ENCODE assay signal across 34 cellular contexts in genomic region chr6:84929212-84929611, GRCh38.
DNase-seq lines count a peak whose midpoint lies in the region; ATAC-seq, FAIRE-seq and TF ChIP-seq lines count a peak whose summit lies in the region.
"Had no signal": no experiment of that assay in that cellular context is flagged by ENCODE, and none has a peak within 500 bp of the region (broad histone marks: within the 10 kb centered on the region; RNA-seq: fewer than 3 reads in every experiment).

No MANE protein-coding gene starts in this region.

- no peaks in the 10 kb centered on the region for H3K9me1 ChIP-seq in K562 (ENCODE audit: control insufficient read depth, insufficient read depth, low read length)

- H3K9me2 ChIP-seq in PC-3 (replicated peaks; ENCODE audit: low read length): no peaks in the 10 kb centered on the region

- no peaks in the 10 kb centered on the region for H3K4me1 ChIP-seq in HepG2 (ENCODE audit: insufficient read depth, low read length)
- no peaks in the 10 kb centered on the region for H3K4me1 ChIP-seq in right lobe of liver
- H3K4me1 ChIP-seq in HEK293 (ENCODE audit: control insufficient read depth, insufficient read depth, low read length): no peaks in the 10 kb centered on the region
- H3K4me1 ChIP-seq in K562 (replicated peaks in 1 of 2; ENCODE audit: control insufficient read depth in 2 of 2, insufficient read depth in 2 of 2, low read length in 2 of 2): no peaks in the 10 kb centered on the region
- H3K4me1 ChIP-seq in H1 (replicated peaks in 1 of 4; ENCODE audit: control insufficient read depth in 3 of 4, insufficient read depth in 4 of 4, low read length in 3 of 4): no peaks in the 10 kb centered on the region
- no peaks in the 10 kb centered on the region for H3K4me1 ChIP-seq in PC-3 (ENCODE audit: insufficient read depth, low read length)
- H3K4me1 ChIP-seq: BE2C, BLaER1, Caco-2 had no signal

- H2AK5ac ChIP-seq in H1 (ENCODE audit: low read depth, low read length): no peak overlapping the region

- no peak overlapping the region for H3K4ac ChIP-seq in H1 (replicated peaks; ENCODE audit: insufficient read length, low read depth, low read length)

- no peak overlapping the region for H3K23ac ChIP-seq in H1 (ENCODE audit: insufficient read length)

- TF ChIP-seq POLR2A in HepG2 (IDR thresholded peaks at IDR 0.05; ENCODE audit: insufficient read depth in 1 of 2, low read depth in 2 of 2, low read length in 2 of 2) (no peak), right lobe of liver (IDR thresholded peaks at IDR 0.05) (no peak), K562 (conservative IDR thresholded peaks at IDR 0.05) (no peak), H1 (IDR thresholded peaks at IDR 0.05; ENCODE audit: control extremely low read depth in 1 of 2, low read depth in 2 of 2, low read length in 2 of 2) (no peak)

- no peak overlapping the region for H2AFZ ChIP-seq in HepG2 (ENCODE audit: low read length)
- no peak overlapping the region for H2AFZ ChIP-seq in K562 (ENCODE audit: low read depth, low read length)
- H2AFZ ChIP-seq in H1 (ENCODE audit: low read length): no peak overlapping the region
- H2AFZ ChIP-seq in PC-3 (ENCODE audit: low read length): no peak overlapping the region

- no peak overlapping the region for H2BK15ac ChIP-seq in H1 (ENCODE audit: low read length)

- no peak overlapping the region for H4K8ac ChIP-seq in H1 (ENCODE audit: extremely low read depth, insufficient read depth, low read length)

- H4K5ac ChIP-seq in H1 (ENCODE audit: insufficient read length, low read depth, low read length): no peak overlapping the region

- whole genome bisulfite sequencing in HepG2 (ENCODE audit: low lambda C conversion rate): 0% methylated on average over 1 of the region's 1 CpG
- WGBS in right lobe of liver (ENCODE audit: insufficient coverage, low coverage, low lambda C conversion rate, missing lambda C conversion rate): 36% methylated on average over 1 of the region's 1 CpG
- 0% methylated on average over 1 of the region's 1 CpG for WGBS in K562 (ENCODE audit: insufficient coverage, low coverage, missing lambda C conversion rate)
- 75% methylated on average over 1 of the region's 1 CpG; no CpG with 5 or more reads in 1 of the 2 experiments for WGBS in H1 (ENCODE audit: extremely low coverage in 1 of 2, insufficient coverage in 1 of 2, insufficient read length in 1 of 2, insufficient replicate concordance in 2 of 2, low coverage in 1 of 2, low lambda C conversion rate in 2 of 2, missing lambda C conversion rate in 1 of 2), 2 experiments

- no peak overlapping the region for H3K56ac ChIP-seq in H1 (replicated peaks; ENCODE audit: insufficient read length, low read depth, low read length)

- POLR2A ChIA-PET in HepG2 (lab: Yijun Ruan, JAX): no interaction called here
- POLR2A ChIA-PET in HEK293 (lab: Yijun Ruan, JAX): no interaction called here
- POLR2A ChIA-PET in K562 (lab: Yijun Ruan, JAX): no interaction called here
- POLR2A ChIA-PET in H1 (lab: Charles Lee; ENCODE audit: partially characterized antibody): no interaction called here
- POLR2A ChIA-PET in PC-3 (lab: Charles Lee; ENCODE audit: unreplicated experiment): no interaction called here

- TF ChIP-seq EP300 in HepG2 (IDR thresholded peaks at IDR 0.05; ENCODE audit: low read depth in 2 of 2, low read length in 2 of 2) (no peak), HepG2 (CRISPR knock-in tag; IDR thresholded peaks at IDR 0.05; ENCODE audit: borderline replicate concordance) (no peak), K562 (IDR thresholded peaks at IDR 0.05; ENCODE audit: low read length) (no peak), H1 (IDR thresholded peaks at IDR 0.05; ENCODE audit: borderline replicate concordance in 1 of 2, low read depth in 2 of 2, low read length in 2 of 2) (no peak)

- no peaks in the 10 kb centered on the region for H3K23me2 ChIP-seq in H1 (ENCODE audit: low read depth, low read length)

- no peak overlapping the region for H2BK5ac ChIP-seq in H1 (ENCODE audit: low read depth, low read length)

- no peak for ATAC-seq in HepG2
- no peak for ATAC-seq in right lobe of liver
- no peak for ATAC-seq in K562
- ATAC-seq in PC-3: no peak
- ATAC-seq in HG02852 (IDR thresholded peaks at IDR 0.05; ENCODE audit: unreplicated experiment): no peak
- ATAC-seq in HG03432 (IDR thresholded peaks at IDR 0.05; ENCODE audit: unreplicated experiment): no peak
- ATAC-seq: A549; CD8-positive, alpha-beta T cell had no signal

- CTCF ChIA-PET in HepG2 (lab: Yijun Ruan, JAX; ENCODE audit: low intra/inter-chr PET ratio, low total read pairs) (no interaction called here), HEK293 (lab: Yijun Ruan, JAX) (no interaction called here), K562 (lab: Yijun Ruan, JAX; ENCODE audit: low intra/inter-chr PET ratio) (no interaction called here), H1 (lab: Charles Lee; ENCODE audit: partially characterized antibody) (no interaction called here), PC-3 (lab: Charles Lee) (no interaction called here)

- no peaks in the 10 kb centered on the region for H4K20me1 ChIP-seq in HepG2 (ENCODE audit: insufficient read depth, low read length)
- no peaks in the 10 kb centered on the region for H4K20me1 ChIP-seq in K562 (replicated peaks; ENCODE audit: control insufficient read depth, insufficient read depth, low read length)
- no peaks in the 10 kb centered on the region for H4K20me1 ChIP-seq in H1 (replicated peaks in 1 of 2; ENCODE audit: control insufficient read depth in 1 of 2, insufficient read depth in 2 of 2, low read length in 2 of 2)
- no peaks in the 10 kb centered on the region for H4K20me1 ChIP-seq in PC-3 (ENCODE audit: low read length)
- H4K20me1 ChIP-seq: BLaER1; BLaER1 treated with 17β-estradiol and CSF1 and Interleukin-3, amounts not matched to agents 10 nM and 100 nM had no signal

- no peaks in the 10 kb centered on the region for H3K27me3 ChIP-seq in HepG2 (ENCODE audit: control insufficient read depth in 1 of 2, insufficient read depth in 2 of 2, low read length in 2 of 2)
- H3K27me3 ChIP-seq in right lobe of liver: no peaks in the 10 kb centered on the region
- H3K27me3 ChIP-seq in K562 (ENCODE audit: control insufficient read depth in 2 of 2, insufficient read depth in 2 of 2, low read length in 2 of 2): no peaks in the 10 kb centered on the region
- no peaks in the 10 kb centered on the region for H3K27me3 ChIP-seq in H1 (replicated peaks in 1 of 4; ENCODE audit: control insufficient read depth in 3 of 4, extremely low read depth in 1 of 4, insufficient read depth in 3 of 4, low read length in 3 of 4)
- peaks cover 8% of the 10 kb centered on the region; the same call in 1 of the 2 replicates for H3K27me3 ChIP-seq in PC-3 (ENCODE audit: low read length)
- H3K27me3 ChIP-seq: BE2C; BLaER1; BLaER1 treated with 17β-estradiol and CSF1 and Interleukin-3, amounts not matched to agents 10 nM and 100 nM had no signal

- H3K27ac ChIP-seq in HepG2 (ENCODE audit: extremely low read length, insufficient read depth, low read length): no peak overlapping the region
- H3K27ac ChIP-seq in right lobe of liver: no peak overlapping the region
- H3K27ac ChIP-seq in HEK293 (ENCODE audit: extremely low read depth, low read depth, low read length): no peak overlapping the region
- H3K27ac ChIP-seq in K562 (ENCODE audit: extremely low read depth, low read depth, low read length): no peak overlapping the region
- no peak overlapping the region for H3K27ac ChIP-seq in H1 (ENCODE audit: low read depth, low read length)
- no peak overlapping the region for H3K27ac ChIP-seq in PC-3 (ENCODE audit: low read length)
- H3K27ac ChIP-seq: 22Rv1; A549; BLaER1; BLaER1 treated with 17β-estradiol and CSF1 and Interleukin-3, amounts not matched to agents 10 nM and 100 nM; C4-2B had no signal

- H2BK120ac ChIP-seq in H1 (replicated peaks; ENCODE audit: low read depth, low read length): no peak overlapping the region

- BruUV-seq in HepG2 (replicated peaks; lab: Mats Ljungman, UMichigan) (no TSS peak), K562 (replicated peaks; lab: Mats Ljungman, UMichigan) (no TSS peak), PC-3 (replicated peaks; lab: Mats Ljungman, UMichigan) (no TSS peak)

- H3K14ac ChIP-seq in H1 (ENCODE audit: insufficient read length): no peak overlapping the region

- DNase-seq in HepG2 (ENCODE audit: low spot score): no peak
- no peak for DNase-seq in right lobe of liver
- no peak for DNase-seq in K562 (ENCODE audit: extremely low read depth in 1 of 4, low spot score in 3 of 4)
- no peak for DNase-seq in H1 (ENCODE audit: low read depth in 1 of 2, low spot score in 2 of 2)
- DNase-seq in PC-3: no peak
- DNase-seq: 8988T; ACHN; AML-193; BE2C; C1 segment of cervical spinal cord; Caco-2; Calu3; CD4-positive, alpha-beta memory T cell; CD4-positive, alpha-beta T cell; CD4-positive, CD25-positive, alpha-beta regulatory T cell; CD8-positive, alpha-beta memory T cell; CD8-positive, alpha-beta T cell; COR-L47; DMS 273 treated with DMSO at 0.1 percent for 48 hours; DMS153; DMS53; DMS79; DMS79 treated with DMSO at 0.1 percent for 48 hours; DND-41; EL had no signal

- FAIRE-seq in HepG2 (lab: Jason Lieb, UNC): no peak
- FAIRE-seq in K562 (lab: Jason Lieb, UNC): no peak
- FAIRE-seq in H1 (lab: Jason Lieb, UNC): no peak
- FAIRE-seq: A549, D721Med had no signal

- no peak overlapping the region for H2BK12ac ChIP-seq in H1 (ENCODE audit: low read depth, low read length)

- H3K9me3 ChIP-seq in HepG2 (ENCODE audit: low read length) (no peaks in the 10 kb centered on the region), right lobe of liver (no peaks in the 10 kb centered on the region), HEK293 (ENCODE audit: control insufficient read depth, insufficient read depth, low read depth, low read length) (no peaks in the 10 kb centered on the region), K562 (replicated peaks; ENCODE audit: control insufficient read depth, insufficient read depth, low read depth, low read length) (no peaks in the 10 kb centered on the region), H1 (ENCODE audit: insufficient read depth in 2 of 2, low read depth in 1 of 2, low read length in 1 of 2) (no peaks in the 10 kb centered on the region), PC-3 (ENCODE audit: low read length) (no peaks in the 10 kb centered on the region)
- H3K9me3 ChIP-seq: A549; BE2C; BLaER1; BLaER1 treated with 17β-estradiol and CSF1 and Interleukin-3, amounts not matched to agents 10 nM and 100 nM; Caco-2 had no signal

- H2BK20ac ChIP-seq in H1 (ENCODE audit: low read length): no peak overlapping the region

- H3K18ac ChIP-seq in H1 (ENCODE audit: extremely low read depth, low read length): no peak overlapping the region

- no peaks in the 10 kb centered on the region for H3F3A ChIP-seq in PC-3 (ENCODE audit: low read length, unreplicated experiment)

- H3K79me2 ChIP-seq in HepG2 (ENCODE audit: insufficient read depth, low read length) (no peaks in the 10 kb centered on the region), K562 (ENCODE audit: control insufficient read depth, insufficient read depth, low read length) (no peaks in the 10 kb centered on the region), H1 (ENCODE audit: control insufficient read depth in 1 of 2, insufficient read depth in 2 of 2, low read length in 2 of 2) (no peaks in the 10 kb centered on the region), PC-3 (ENCODE audit: low read length) (no peaks in the 10 kb centered on the region)

- H4K91ac ChIP-seq in H1 (replicated peaks; ENCODE audit: insufficient read length, low read length): no peak overlapping the region

- TF ChIP-seq CTCF in HepG2 (CRISPR knock-in tag; IDR thresholded peaks at IDR 0.05) (no peak), right lobe of liver (IDR thresholded peaks at IDR 0.05) (no peak), HEK293 (tag by site-specific recombination; IDR thresholded peaks at IDR 0.05) (no peak), K562 (IDR thresholded peaks at IDR 0.05 in 2 of 3, conservative IDR thresholded peaks at IDR 0.05 in 1 of 3; ENCODE audit: insufficient read depth in 2 of 3, low read depth in 1 of 3, low read length in 3 of 3) (no peak), H1 (IDR thresholded peaks at IDR 0.05; ENCODE audit: control extremely low read depth in 1 of 3, insufficient read depth in 1 of 3, low read depth in 1 of 3, low read length in 3 of 3) (no peak), PC-3 (conservative IDR thresholded peaks at IDR 0.05; ENCODE audit: low read depth, low read length) (no peak)

- no peaks in the 10 kb centered on the region for H3K79me1 ChIP-seq in H1 (ENCODE audit: low read depth, low read length)

- H3K4me2 ChIP-seq in HepG2 (ENCODE audit: low read depth, low read length) (no peak overlapping the region), K562 (ENCODE audit: insufficient read depth, low read length) (no peak overlapping the region), H1 (ENCODE audit: insufficient read depth in 1 of 2, low read depth in 2 of 2, low read length in 2 of 2) (no peak overlapping the region), PC-3 (ENCODE audit: low read length) (no peak overlapping the region)
- H3K4me2 ChIP-seq: A549; BLaER1; BLaER1 treated with 17β-estradiol and CSF1 and Interleukin-3, amounts not matched to agents 10 nM and 100 nM had no signal

- in situ Hi-C loops in HepG2 (cut with HindIII; ENCODE audit: extremely low pct_ligation_motif_present, low pct_unique_long_range_greater_than_20kb) (no loop called here), K562 (cut with MboI) (no loop called here)

- intact Hi-C loops in HepG2 (cut with micrococcal nuclease; ENCODE audit: unreplicated experiment): no loop called here
- intact Hi-C loops in right lobe of liver (cut with DNase I): no loop called here
- intact Hi-C loops in K562 (cut with micrococcal nuclease): no loop called here
- intact Hi-C loops in PC-3 (cut with micrococcal nuclease): no loop called here

- no peak for TF ChIP-seq RAD21 in HepG2 (CRISPR knock-in tag; IDR thresholded peaks at IDR 0.05)
- no peak for TF ChIP-seq RAD21 in K562 (CRISPR knock-in tag; conservative IDR thresholded peaks at IDR 0.05 in 1 of 2, IDR thresholded peaks at IDR 0.05 in 1 of 2)
- TF ChIP-seq RAD21 in H1 (IDR thresholded peaks at IDR 0.05 in 1 of 2, conservative IDR thresholded peaks at IDR 0.05 in 1 of 2; ENCODE audit: low read depth in 2 of 2, low read length in 2 of 2): no peak

- H3K36me3 ChIP-seq in HepG2 (replicated peaks in 1 of 2; ENCODE audit: control insufficient read depth in 1 of 2, insufficient read depth in 2 of 2, low read length in 2 of 2) (no peaks in the 10 kb centered on the region), right lobe of liver (no peaks in the 10 kb centered on the region), HEK293 (ENCODE audit: control insufficient read depth in 2 of 2, insufficient read depth in 1 of 2, low read length in 2 of 2) (no peaks in the 10 kb centered on the region), K562 (ENCODE audit: control insufficient read depth, insufficient read depth, low read length) (no peaks in the 10 kb centered on the region), H1 (ENCODE audit: control insufficient read depth in 2 of 4, insufficient read depth in 4 of 4, low read length in 3 of 4) (no peaks in the 10 kb centered on the region), PC-3 (ENCODE audit: low read depth, low read length) (no peaks in the 10 kb centered on the region)
- H3K36me3 ChIP-seq: BE2C; BLaER1; BLaER1 treated with 17β-estradiol and CSF1 and Interleukin-3, amounts not matched to agents 10 nM and 100 nM had no signal

- H3K4me3 ChIP-seq in HepG2 (replicated peaks in 1 of 3; ENCODE audit: insufficient read depth in 1 of 3, low read depth in 2 of 3, low read length in 3 of 3): no peak overlapping the region
- no peak overlapping the region for H3K4me3 ChIP-seq in right lobe of liver
- H3K4me3 ChIP-seq in HEK293 (ENCODE audit: low read depth, low read length): no peak overlapping the region
- no peak overlapping the region for H3K4me3 ChIP-seq in K562
- no peak overlapping the region for H3K4me3 ChIP-seq in H1 (ENCODE audit: extremely low read depth in 1 of 4, insufficient read depth in 2 of 4, low read depth in 3 of 4, low read length in 4 of 4)
- H3K4me3 ChIP-seq in PC-3 (ENCODE audit: low read length): no peak overlapping the region
- H3K4me3 ChIP-seq: A549; BLaER1; BLaER1 treated with 17β-estradiol and CSF1 and Interleukin-3, amounts not matched to agents 10 nM and 100 nM had no signal

- no peak overlapping the region for H3K9ac ChIP-seq in HepG2 (ENCODE audit: insufficient read depth, low read depth, low read length)
- H3K9ac ChIP-seq in K562 (ENCODE audit: insufficient read depth in 1 of 2, low read depth in 2 of 2, low read length in 2 of 2): no peak overlapping the region
- H3K9ac ChIP-seq in H1 (replicated peaks in 1 of 4; ENCODE audit: extremely low read depth in 1 of 4, low read depth in 3 of 4, low read length in 3 of 4): no peak overlapping the region
- no peak overlapping the region for H3K9ac ChIP-seq in PC-3 (ENCODE audit: low read length)
- H3K9ac ChIP-seq: BLaER1; BLaER1 treated with 17β-estradiol and CSF1 and Interleukin-3, amounts not matched to agents 10 nM and 100 nM had no signal

Comparison
In these comparisons a context has a peak if more than half of its experiments do, and no peak if none do; other contexts are left out.
1. Of the 241 proteins assayed by ChIP-seq in both HepG2 and K562: peak only in HepG2: none; only in K562: ZFP36; in both: none; in neither: 240.